ENCODE assay signal across 29 cellular contexts in the genomic region with DNA sequence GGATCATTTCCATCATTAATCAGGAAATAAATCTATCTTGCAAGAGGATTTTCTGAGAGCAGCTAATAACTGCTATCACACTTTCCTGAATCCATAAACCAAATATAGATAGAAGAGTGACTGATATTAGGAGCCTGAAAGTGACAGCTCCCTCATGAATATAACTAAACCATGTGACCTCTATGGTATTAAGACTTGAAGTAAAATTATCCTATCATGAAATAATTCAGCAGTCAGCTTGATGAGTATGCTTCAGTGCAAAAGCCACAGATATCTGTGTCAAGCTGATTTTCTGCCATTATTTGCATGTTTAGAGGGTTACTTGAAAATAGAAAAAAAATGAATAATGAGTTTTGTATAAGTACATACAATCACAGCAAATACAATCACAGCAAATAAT.
A peak's percentile ranks its signal among the peaks of the same experiment; 100 is the strongest.
DNase-seq lines count a peak whose midpoint lies in the region; ATAC-seq and TF ChIP-seq lines count a peak whose summit lies in the region.
"Had no signal": no experiment of that assay in that cellular context is flagged by ENCODE, and none has a peak within 500 bp of the region (broad histone marks: within the 10 kb centered on the region; RNA-seq: fewer than 3 reads in every experiment).

No MANE protein-coding gene starts in this region.

- no peaks in the 10 kb centered on the region for H3K4me1 ChIP-seq in prostate gland (replicated peaks)
- H3K4me1 ChIP-seq: A549; BE2C; BLaER1; BLaER1 treated with 17β-estradiol and CSF1 and Interleukin-3, amounts not matched to agents 10 nM and 100 nM; Caco-2 had no signal

- H3K9me3 ChIP-seq in neural cell (ENCODE audit: low read length): peaks cover 8% of the 10 kb centered on the region
- no peaks in the 10 kb centered on the region for H3K9me3 ChIP-seq in prostate gland
- H3K9me3 ChIP-seq: A549, BE2C, Caco-2 had no signal

- H3K79me2 ChIP-seq in neural cell (replicated peaks; ENCODE audit: insufficient read depth, low read length): no peaks in the 10 kb centered on the region

- H3K9me2 ChIP-seq in neural cell (ENCODE audit: insufficient read depth, low read length): no peaks in the 10 kb centered on the region

- no peaks in the 10 kb centered on the region for H4K20me1 ChIP-seq in neural cell (ENCODE audit: insufficient read depth)
- H4K20me1 ChIP-seq: BLaER1; BLaER1 treated with 17β-estradiol and CSF1 and Interleukin-3, amounts not matched to agents 10 nM and 100 nM had no signal

- no peaks in the 10 kb centered on the region for H3K36me3 ChIP-seq in neural cell (ENCODE audit: insufficient read depth, low read length)
- no peaks in the 10 kb centered on the region for H3K36me3 ChIP-seq in prostate gland
- H3K36me3 ChIP-seq: BE2C; BLaER1; BLaER1 treated with 17β-estradiol and CSF1 and Interleukin-3, amounts not matched to agents 10 nM and 100 nM had no signal

- H3K4me2 ChIP-seq in neural cell (ENCODE audit: low read length): no peak overlapping the region
- H3K4me2 ChIP-seq: A549; BLaER1; BLaER1 treated with 17β-estradiol and CSF1 and Interleukin-3, amounts not matched to agents 10 nM and 100 nM had no signal

- no peak for TF ChIP-seq POLR2A in prostate gland (IDR thresholded peaks at IDR 0.05)

- DNase-seq in putamen (ENCODE audit: low spot score): peak; percentile 25
- no peak for DNase-seq in prostate gland (ENCODE audit: low spot score)
- DNase-seq: 8988T; ACHN; AML-193; BE2C; C1 segment of cervical spinal cord; Caco-2; Calu3; CD4-positive, alpha-beta memory T cell; CD4-positive, alpha-beta T cell; CD4-positive, CD25-positive, alpha-beta regulatory T cell; CD8-positive, alpha-beta memory T cell; CD8-positive, alpha-beta T cell; COR-L47; DMS 273 treated with DMSO at 0.1 percent for 48 hours; DMS153; DMS53; DMS79; DMS79 treated with DMSO at 0.1 percent for 48 hours; DND-41; EL had no signal

- peak; percentile 91 for TF ChIP-seq EP300 in neural cell (conservative IDR thresholded peaks at IDR 0.05; ENCODE audit: poor library complexity, severe bottlenecking)

- TF ChIP-seq CTCF in neural cell (IDR thresholded peaks at IDR 0.05; ENCODE audit: poor library complexity, severe bottlenecking) (no peak), prostate gland (IDR thresholded peaks at IDR 0.05) (no peak)

- no peak overlapping the region for H2AFZ ChIP-seq in neural cell (ENCODE audit: low read depth, low read length)

- peak overlapping the region; percentile 88 for H3K27ac ChIP-seq in neural cell (ENCODE audit: low read length)
- no peak overlapping the region for H3K27ac ChIP-seq in prostate gland
- H3K27ac ChIP-seq: 22Rv1; A549; BLaER1; BLaER1 treated with 17β-estradiol and CSF1 and Interleukin-3, amounts not matched to agents 10 nM and 100 nM; C4-2B had no signal

- no peak for TF ChIP-seq RAD21 in neural cell (conservative IDR thresholded peaks at IDR 0.05)

- ATAC-seq in GM21390 (IDR thresholded peaks at IDR 0.05; ENCODE audit: unreplicated experiment): no peak
- ATAC-seq: A549; CD8-positive, alpha-beta T cell had no signal

- peak overlapping the region; percentile 59 for H3K9ac ChIP-seq in neural cell (ENCODE audit: low read length)
- H3K9ac ChIP-seq: BLaER1; BLaER1 treated with 17β-estradiol and CSF1 and Interleukin-3, amounts not matched to agents 10 nM and 100 nM had no signal

- H3K4me3 ChIP-seq in neural cell (ENCODE audit: low read length) (peak overlapping the region; percentile 3), prostate gland (no peak overlapping the region)
- H3K4me3 ChIP-seq: A549; BLaER1; BLaER1 treated with 17β-estradiol and CSF1 and Interleukin-3, amounts not matched to agents 10 nM and 100 nM had no signal

- H3K27me3 ChIP-seq in neural cell (ENCODE audit: insufficient read depth, low read depth, low read length) (no peaks in the 10 kb centered on the region), prostate gland (replicated peaks; ENCODE audit: insufficient read depth) (no peaks in the 10 kb centered on the region)
- H3K27me3 ChIP-seq: BE2C; BLaER1; BLaER1 treated with 17β-estradiol and CSF1 and Interleukin-3, amounts not matched to agents 10 nM and 100 nM had no signal

- H3F3A ChIP-seq in neural cell (ENCODE audit: insufficient read depth, low read length, poor library complexity, severe bottlenecking): peaks cover 6% of the 10 kb centered on the region

- intact Hi-C loops in prostate gland (cut with DNase I): no loop called here

TF ChIP-seq in neural cell, 6 proteins besides CTCF, POLR2A, EP300 and RAD21:
- TF ChIP-seq POLR2AphosphoS5 (IDR thresholded peaks at IDR 0.05): peak; percentile 70
- TF ChIP-seq MXI1 (conservative IDR thresholded peaks at IDR 0.05; ENCODE audit: poor library complexity, severe bottlenecking): no peak
